In the genomic region with DNA sequence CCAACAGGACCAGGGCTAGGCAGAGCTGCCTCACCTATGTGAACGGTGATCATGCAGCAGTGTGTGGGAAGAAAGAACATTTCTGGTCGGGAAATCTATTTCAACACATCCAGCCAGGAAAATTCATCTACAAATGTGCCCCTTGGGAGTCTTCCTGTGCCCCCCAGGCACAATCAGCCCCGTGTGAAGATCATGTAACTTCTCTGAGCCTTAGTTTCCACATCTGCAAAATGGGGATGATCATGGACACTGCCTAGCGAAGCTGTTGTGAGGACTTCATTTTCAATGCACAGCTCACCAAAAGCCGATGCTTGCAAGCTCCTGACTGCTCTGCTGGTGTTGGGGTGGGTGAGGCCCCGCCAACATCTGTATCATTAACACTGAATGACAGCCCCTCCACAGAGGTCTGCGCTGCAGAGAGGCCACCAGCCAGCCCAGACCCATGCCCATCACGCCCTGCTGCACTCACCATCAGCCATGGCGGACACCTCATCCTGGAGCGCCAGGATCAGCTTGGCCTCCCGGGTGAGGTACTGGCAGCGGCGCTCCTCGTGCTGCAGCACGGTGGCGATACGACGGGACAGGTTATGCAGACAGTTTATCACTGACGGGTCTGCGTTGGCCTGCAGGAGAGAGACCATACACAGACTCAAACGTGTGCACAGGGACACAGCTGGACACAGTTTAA, we compare ENCODE assay signal across 1 cellular context.
A peak's percentile ranks its signal among the peaks of the same experiment; 100 is the strongest.
TF ChIP-seq lines count a peak whose summit lies in the region.

No MANE protein-coding gene starts in this region.

TF ChIP-seq in K562, 482 proteins besides CTCF, POLR2A, EP300 and RAD21:
- TF ChIP-seq ADNP (tag; IDR thresholded peaks at IDR 0.05) = peak; percentile 43; the same call in 1 of the 2 replicates
- 0 out of 2 replicates have a peak, but pooled peaks have one; percentile 12 for TF ChIP-seq HSF4 (CRISPR knock-in tag; IDR thresholded peaks at IDR 0.05; ENCODE audit: borderline replicate concordance)
- TF ChIP-seq BCOR (IDR thresholded peaks at IDR 0.05) = 0 out of 2 replicates have a peak, but pooled peaks have one; percentile 37
- TF ChIP-seq KDM1A (IDR thresholded peaks at IDR 0.05) = peak in 1 of 2 experiments; percentile 49; a peak in 1 of 4 replicates
- no peak for TF ChIP-seq MEF2D (tag; conservative IDR thresholded peaks at IDR 0.05; ENCODE audit: low read depth)
- no peak for TF ChIP-seq LCOR (CRISPR knock-in tag; IDR thresholded peaks at IDR 0.05)
- TF ChIP-seq ZNF121 (CRISPR knock-in tag; conservative IDR thresholded peaks at IDR 0.05) = peak; percentile 45; the same call in 1 of the 2 replicates
- peak; percentile 42; the same call in 1 of the 2 replicates for TF ChIP-seq POLR2G (IDR thresholded peaks at IDR 0.05; ENCODE audit: low read depth, low read length)
- peak; percentile 77 for TF ChIP-seq RBM25 (IDR thresholded peaks at IDR 0.05; ENCODE audit: low read depth, low read length, severe bottlenecking)
